In genomic region chr18:27616324-27616723, GRCh38 we compare ENCODE assay signal across 2 cellular contexts.
TF ChIP-seq lines count a peak whose summit lies in the region.

No MANE protein-coding gene starts in this region.

TF ChIP-seq in GM23338, 12 proteins besides CTCF, POLR2A, EP300 and RAD21 (continued from another document):
- no peak for TF ChIP-seq ETS1 (IDR thresholded peaks at IDR 0.05)
- no peak for TF ChIP-seq ZNF331 (CRISPR knock-in tag; IDR thresholded peaks at IDR 0.05; ENCODE audit: low read depth)
- TF ChIP-seq, protein P1, sequence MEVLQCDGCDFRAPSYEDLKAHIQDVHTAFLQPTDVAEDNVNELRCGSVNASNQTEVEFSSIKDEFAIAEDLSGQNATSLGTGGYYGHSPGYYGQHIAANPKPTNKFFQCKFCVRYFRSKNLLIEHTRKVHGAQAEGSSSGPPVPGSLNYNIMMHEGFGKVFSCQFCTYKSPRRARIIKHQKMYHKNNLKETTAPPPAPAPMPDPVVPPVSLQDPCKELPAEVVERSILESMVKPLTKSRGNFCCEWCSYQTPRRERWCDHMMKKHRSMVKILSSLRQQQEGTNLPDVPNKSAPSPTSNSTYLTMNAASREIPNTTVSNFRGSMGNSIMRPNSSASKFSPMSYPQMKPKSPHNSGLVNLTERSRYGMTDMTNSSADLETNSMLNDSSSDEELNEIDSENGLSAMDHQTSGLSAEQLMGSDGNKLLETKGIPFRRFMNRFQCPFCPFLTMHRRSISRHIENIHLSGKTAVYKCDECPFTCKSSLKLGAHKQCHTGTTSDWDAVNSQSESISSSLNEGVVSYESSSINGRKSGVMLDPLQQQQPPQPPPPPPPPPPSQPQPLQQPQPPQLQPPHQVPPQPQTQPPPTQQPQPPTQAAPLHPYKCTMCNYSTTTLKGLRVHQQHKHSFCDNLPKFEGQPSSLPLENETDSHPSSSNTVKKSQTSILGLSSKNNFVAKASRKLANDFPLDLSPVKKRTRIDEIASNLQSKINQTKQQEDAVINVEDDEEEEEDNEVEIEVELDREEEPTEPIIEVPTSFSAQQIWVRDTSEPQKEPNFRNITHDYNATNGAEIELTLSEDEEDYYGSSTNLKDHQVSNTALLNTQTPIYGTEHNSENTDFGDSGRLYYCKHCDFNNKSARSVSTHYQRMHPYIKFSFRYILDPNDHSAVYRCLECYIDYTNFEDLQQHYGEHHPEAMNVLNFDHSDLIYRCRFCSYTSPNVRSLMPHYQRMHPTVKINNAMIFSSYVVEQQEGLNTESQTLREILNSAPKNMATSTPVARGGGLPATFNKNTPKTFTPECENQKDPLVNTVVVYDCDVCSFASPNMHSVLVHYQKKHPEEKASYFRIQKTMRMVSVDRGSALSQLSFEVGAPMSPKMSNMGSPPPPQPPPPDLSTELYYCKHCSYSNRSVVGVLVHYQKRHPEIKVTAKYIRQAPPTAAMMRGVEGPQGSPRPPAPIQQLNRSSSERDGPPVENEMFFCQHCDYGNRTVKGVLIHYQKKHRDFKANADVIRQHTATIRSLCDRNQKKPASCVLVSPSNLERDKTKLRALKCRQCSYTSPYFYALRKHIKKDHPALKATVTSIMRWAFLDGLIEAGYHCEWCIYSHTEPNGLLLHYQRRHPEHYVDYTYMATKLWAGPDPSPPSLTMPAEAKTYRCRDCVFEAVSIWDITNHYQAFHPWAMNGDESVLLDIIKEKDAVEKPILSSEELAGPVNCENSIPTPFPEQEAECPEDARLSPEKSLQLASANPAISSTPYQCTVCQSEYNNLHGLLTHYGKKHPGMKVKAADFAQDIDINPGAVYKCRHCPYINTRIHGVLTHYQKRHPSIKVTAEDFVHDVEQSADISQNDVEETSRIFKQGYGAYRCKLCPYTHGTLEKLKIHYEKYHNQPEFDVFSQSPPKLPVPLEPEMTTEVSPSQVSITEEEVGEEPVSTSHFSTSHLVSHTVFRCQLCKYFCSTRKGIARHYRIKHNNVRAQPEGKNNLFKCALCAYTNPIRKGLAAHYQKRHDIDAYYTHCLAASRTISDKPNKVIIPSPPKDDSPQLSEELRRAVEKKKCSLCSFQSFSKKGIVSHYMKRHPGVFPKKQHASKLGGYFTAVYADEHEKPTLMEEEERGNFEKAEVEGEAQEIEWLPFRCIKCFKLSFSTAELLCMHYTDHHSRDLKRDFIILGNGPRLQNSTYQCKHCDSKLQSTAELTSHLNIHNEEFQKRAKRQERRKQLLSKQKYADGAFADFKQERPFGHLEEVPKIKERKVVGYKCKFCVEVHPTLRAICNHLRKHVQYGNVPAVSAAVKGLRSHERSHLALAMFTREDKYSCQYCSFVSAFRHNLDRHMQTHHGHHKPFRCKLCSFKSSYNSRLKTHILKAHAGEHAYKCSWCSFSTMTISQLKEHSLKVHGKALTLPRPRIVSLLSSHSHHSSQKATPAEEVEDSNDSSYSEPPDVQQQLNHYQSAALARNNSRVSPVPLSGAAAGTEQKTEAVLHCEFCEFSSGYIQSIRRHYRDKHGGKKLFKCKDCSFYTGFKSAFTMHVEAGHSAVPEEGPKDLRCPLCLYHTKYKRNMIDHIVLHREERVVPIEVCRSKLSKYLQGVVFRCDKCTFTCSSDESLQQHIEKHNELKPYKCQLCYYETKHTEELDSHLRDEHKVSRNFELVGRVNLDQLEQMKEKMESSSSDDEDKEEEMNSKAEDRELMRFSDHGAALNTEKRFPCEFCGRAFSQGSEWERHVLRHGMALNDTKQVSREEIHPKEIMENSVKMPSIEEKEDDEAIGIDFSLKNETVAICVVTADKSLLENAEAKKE (CRISPR knock-in tag; IDR thresholded peaks at IDR 0.05) = no peak
- TF ChIP-seq EZH2phosphoT487 (IDR thresholded peaks at IDR 0.05; ENCODE audit: unreplicated experiment) = no peak
- no peak for TF ChIP-seq NANOG (IDR thresholded peaks at IDR 0.05; ENCODE audit: borderline replicate concordance)
- no peak for TF ChIP-seq EZH2 (IDR thresholded peaks at IDR 0.05; ENCODE audit: low read depth, unreplicated experiment)
- TF ChIP-seq, protein P2, sequence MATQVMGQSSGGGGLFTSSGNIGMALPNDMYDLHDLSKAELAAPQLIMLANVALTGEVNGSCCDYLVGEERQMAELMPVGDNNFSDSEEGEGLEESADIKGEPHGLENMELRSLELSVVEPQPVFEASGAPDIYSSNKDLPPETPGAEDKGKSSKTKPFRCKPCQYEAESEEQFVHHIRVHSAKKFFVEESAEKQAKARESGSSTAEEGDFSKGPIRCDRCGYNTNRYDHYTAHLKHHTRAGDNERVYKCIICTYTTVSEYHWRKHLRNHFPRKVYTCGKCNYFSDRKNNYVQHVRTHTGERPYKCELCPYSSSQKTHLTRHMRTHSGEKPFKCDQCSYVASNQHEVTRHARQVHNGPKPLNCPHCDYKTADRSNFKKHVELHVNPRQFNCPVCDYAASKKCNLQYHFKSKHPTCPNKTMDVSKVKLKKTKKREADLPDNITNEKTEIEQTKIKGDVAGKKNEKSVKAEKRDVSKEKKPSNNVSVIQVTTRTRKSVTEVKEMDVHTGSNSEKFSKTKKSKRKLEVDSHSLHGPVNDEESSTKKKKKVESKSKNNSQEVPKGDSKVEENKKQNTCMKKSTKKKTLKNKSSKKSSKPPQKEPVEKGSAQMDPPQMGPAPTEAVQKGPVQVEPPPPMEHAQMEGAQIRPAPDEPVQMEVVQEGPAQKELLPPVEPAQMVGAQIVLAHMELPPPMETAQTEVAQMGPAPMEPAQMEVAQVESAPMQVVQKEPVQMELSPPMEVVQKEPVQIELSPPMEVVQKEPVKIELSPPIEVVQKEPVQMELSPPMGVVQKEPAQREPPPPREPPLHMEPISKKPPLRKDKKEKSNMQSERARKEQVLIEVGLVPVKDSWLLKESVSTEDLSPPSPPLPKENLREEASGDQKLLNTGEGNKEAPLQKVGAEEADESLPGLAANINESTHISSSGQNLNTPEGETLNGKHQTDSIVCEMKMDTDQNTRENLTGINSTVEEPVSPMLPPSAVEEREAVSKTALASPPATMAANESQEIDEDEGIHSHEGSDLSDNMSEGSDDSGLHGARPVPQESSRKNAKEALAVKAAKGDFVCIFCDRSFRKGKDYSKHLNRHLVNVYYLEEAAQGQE (IDR thresholded peaks at IDR 0.05; ENCODE audit: unreplicated experiment) = no peak
- TF ChIP-seq POLR2AphosphoS5 (IDR thresholded peaks at IDR 0.05; ENCODE audit: low read depth) = no peak
- TF ChIP-seq CREB1 (CRISPR knock-in tag; IDR thresholded peaks at IDR 0.05; ENCODE audit: low read depth) = no peak
- no peak for TF ChIP-seq JUNB (IDR thresholded peaks at IDR 0.05; ENCODE audit: unreplicated experiment)

TF ChIP-seq in H1, 55 proteins besides CTCF, POLR2A, EP300 and RAD21 (continued from another document):
- TF ChIP-seq CREB1 (IDR thresholded peaks at IDR 0.05) (no peak), RXRA (IDR thresholded peaks at IDR 0.05; ENCODE audit: insufficient read depth, low read depth, low read length) (no peak), SP2 (IDR thresholded peaks at IDR 0.05; ENCODE audit: low read length) (no peak), CBX5 (IDR thresholded peaks at IDR 0.05; ENCODE audit: low read depth, low read length) (no peak), BCL11A (IDR thresholded peaks at IDR 0.05; ENCODE audit: low read depth in 2 of 2, low read length in 2 of 2) (no peak), KDM1A (IDR thresholded peaks at IDR 0.05; ENCODE audit: borderline replicate concordance, low read length) (no peak), SRF (IDR thresholded peaks at IDR 0.05; ENCODE audit: low read depth, low read length) (no peak), GTF2F1 (IDR thresholded peaks at IDR 0.05; ENCODE audit: borderline replicate concordance, low read depth, low read length) (no peak), KDM5A (IDR thresholded peaks at IDR 0.05; ENCODE audit: low read length) (no peak), NRF1 (IDR thresholded peaks at IDR 0.05; ENCODE audit: low read depth, low read length) (no peak), TEAD4 (IDR thresholded peaks at IDR 0.05; ENCODE audit: low read depth, low read length) (no peak), JUND (IDR thresholded peaks at IDR 0.05; ENCODE audit: low read length) (no peak), JUN (IDR thresholded peaks at IDR 0.05; ENCODE audit: low read depth, low read length) (no peak), YY1 (IDR thresholded peaks at IDR 0.05; ENCODE audit: low read depth, low read length) (no peak), SIRT6 (IDR thresholded peaks at IDR 0.05; ENCODE audit: low read length) (no peak)
